Comparison of ENCODE assay signal across 9 cellular contexts in genomic region chr2:205714058-205714776, GRCh38. TPM values are rescaled to one million over a fixed set of nuclear protein-coding genes. Genes with fewer than 3 reads are reported as not detected.
DNase-seq lines count a peak whose midpoint lies in the region; ATAC-seq and TF ChIP-seq lines count a peak whose summit lies in the region.
"Had no signal": no experiment of that assay in that cellular context is flagged by ENCODE, and none has a peak within 500 bp of the region (broad histone marks: within the 10 kb centered on the region; RNA-seq: fewer than 3 reads in every experiment).

No MANE protein-coding gene starts in this region.

- no peak for TF ChIP-seq CTCF in foreskin fibroblast (IDR thresholded peaks at IDR 0.05; ENCODE audit: low read depth, low read length)

- no peak overlapping the region for H3K4me3 Mint-ChIP-seq in CD8-positive, alpha-beta memory T cell

- POLR2A ChIA-PET in CD8-positive, alpha-beta memory T cell (lab: Charles Lee): no interaction called here

- H3K27ac ChIP-seq in layer of hippocampus (ENCODE audit: low read depth, low read length): peak overlapping the region; percentile 60
- H3K27ac ChIP-seq in CD8-positive, alpha-beta memory T cell (ENCODE audit: low read depth, low read length): no peak overlapping the region

- H3K27me3 ChIP-seq in layer of hippocampus (ENCODE audit: control insufficient read depth, insufficient read depth, low read length) (no peaks in the 10 kb centered on the region), MG63 (no peaks in the 10 kb centered on the region)
- H3K27me3 ChIP-seq in CD8-positive, alpha-beta memory T cell (ENCODE audit: insufficient read depth, low read length, poor library complexity, severe bottlenecking): no peaks in the 10 kb centered on the region

- DNase-seq in SKM-1 (lab: John Stamatoyannopoulos, UW; ENCODE audit: unreplicated experiment): peak; percentile 36
- no peak for DNase-seq in NK-92 treated with Interleukin-12 subunit alpha and Interleukin-12 subunit beta, amount 100 ng/mL, for 24 hours (lab: John Stamatoyannopoulos, UW)
- no peak for DNase-seq in MG63
- no peak for DNase-seq in CD8-positive, alpha-beta memory T cell
- no peak for DNase-seq in foreskin fibroblast

- no peak overlapping the region for H3K4me3 ChIP-seq in MG63
- H3K4me3 ChIP-seq in CD8-positive, alpha-beta memory T cell (ENCODE audit: low read length): no peak overlapping the region
- H3K4me3 ChIP-seq in foreskin fibroblast (ENCODE audit: low read depth in 1 of 2, low read length in 2 of 2): no peak overlapping the region
- H3K4me3 ChIP-seq: K562 had no signal

- no peaks in the 10 kb centered on the region for H3K36me3 Mint-ChIP-seq in CD8-positive, alpha-beta memory T cell

- CTCF ChIA-PET in CD8-positive, alpha-beta memory T cell (lab: Charles Lee): no interaction called here

- no peaks in the 10 kb centered on the region for H3K4me1 Mint-ChIP-seq in CD8-positive, alpha-beta memory T cell

- peaks cover 11 to 26% of the 10 kb centered on the region in 2 donors for H3K27me3 Mint-ChIP-seq in CD8-positive, alpha-beta memory T cell

- H3K9me3 ChIP-seq in MG63: no peaks in the 10 kb centered on the region
- no peaks in the 10 kb centered on the region for H3K9me3 ChIP-seq in CD8-positive, alpha-beta memory T cell (ENCODE audit: low read length)

- peak; percentile 78 for ATAC-seq in GM18870 (IDR thresholded peaks at IDR 0.05; ENCODE audit: unreplicated experiment)
- peak; percentile 78 for ATAC-seq in HG02798 (IDR thresholded peaks at IDR 0.05; ENCODE audit: poor library complexity, unreplicated experiment)
- ATAC-seq: K562 had no signal

- H3K27ac Mint-ChIP-seq in CD8-positive, alpha-beta memory T cell: no peak overlapping the region

- H3K9me3 Mint-ChIP-seq in CD8-positive, alpha-beta memory T cell: no peaks in the 10 kb centered on the region

- H3K4me1 ChIP-seq in CD8-positive, alpha-beta memory T cell (ENCODE audit: insufficient read depth, low read length): no peaks in the 10 kb centered on the region

- no peaks in the 10 kb centered on the region for H3K36me3 ChIP-seq in MG63
- H3K36me3 ChIP-seq in CD8-positive, alpha-beta memory T cell (ENCODE audit: insufficient read depth, low read length): no peaks in the 10 kb centered on the region

RNA-seq across cellular contexts. Expression of gene NRP2, which starts 31.9 kb away (rescaled TPM):
- total RNA-seq in MG63 (2014; rRNA removed; shearing (Covaris generic); ENCODE audit: low replicate concordance): 3.5 TPM in 1 of 2 replicates, not detected in the other
- under 1 TPM; 0.91 to 0.94 TPM for total RNA-seq in CD8-positive, alpha-beta memory T cell
- polyA plus RNA-seq in CD8-positive, alpha-beta memory T cell: not detected
